10 cellular contexts compared by ENCODE assay signal in the genomic region with DNA sequence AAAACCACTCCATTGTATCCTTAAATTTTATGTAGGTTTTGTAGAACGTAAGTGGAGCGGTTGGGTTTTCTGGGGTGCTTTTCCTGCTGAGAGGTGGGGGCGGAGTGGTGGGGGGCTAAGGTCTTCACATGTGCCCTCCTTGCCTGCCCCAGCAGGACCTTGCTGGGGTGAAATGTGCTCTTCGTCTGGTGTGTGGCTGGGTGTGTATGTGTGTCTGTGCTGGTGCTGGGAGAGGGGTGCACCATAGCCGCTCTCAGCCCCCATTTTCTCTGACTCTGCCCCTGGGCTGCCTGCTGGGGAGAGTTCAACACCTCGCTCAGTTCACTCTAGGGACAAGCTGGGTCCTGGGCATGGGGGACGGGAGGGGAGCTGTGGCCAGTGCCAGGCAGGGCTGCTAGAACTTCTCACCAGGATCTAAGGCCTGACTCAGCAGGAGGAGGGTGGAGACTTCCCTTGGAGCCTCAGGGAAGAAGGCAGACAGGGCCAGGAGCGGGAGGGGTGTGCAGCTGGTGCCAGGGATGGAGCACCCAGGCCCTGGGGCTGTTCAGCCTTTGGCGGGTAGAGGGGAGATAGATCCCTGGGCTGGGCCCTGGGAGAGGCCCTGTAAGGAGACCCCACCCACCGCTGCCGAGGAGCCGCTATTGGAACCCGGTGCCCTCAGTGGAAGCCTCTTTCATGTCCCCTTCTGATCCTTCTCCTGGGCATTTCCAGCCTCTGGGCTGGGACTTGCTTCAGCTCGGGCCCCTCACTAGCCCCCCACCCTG. TPM values are rescaled to one million over a fixed set of nuclear protein-coding genes. Genes with fewer than 3 reads are reported as not detected.
DNase-seq lines count a peak whose midpoint lies in the region; ATAC-seq and TF ChIP-seq lines count a peak whose summit lies in the region.
"Had no signal": no experiment of that assay in that cellular context is flagged by ENCODE, and none has a peak within 500 bp of the region (broad histone marks: within the 10 kb centered on the region; RNA-seq: fewer than 3 reads in every experiment).

No MANE protein-coding gene starts in this region.

- intact Hi-C loops in PC-9 (cut with micrococcal nuclease; ENCODE audit: unreplicated experiment) = no loop called here

- peaks cover 21% of the 10 kb centered on the region for H3F3A ChIP-seq in PC-9 (ENCODE audit: insufficient read depth, low read depth)

- DNase-seq in EL (peak; percentile 71), PC-9 (peak; percentile 61 to 75), neuronal stem cell (ENCODE audit: low spot score) (no peak), NCI-H2107 (lab: John Stamatoyannopoulos, UW) (no peak)
- no peak for DNase-seq in stimulated activated naive CD4-positive, alpha-beta T cell treated with Interleukin-2 at 50 U/mL for 16 hours (lab: John Stamatoyannopoulos, UW)

- H3K4ac ChIP-seq in neuronal stem cell (ENCODE audit: low read length) = no peak overlapping the region

- no CpG with 5 or more reads among the region's 14 CpGs for WGBS in neuronal stem cell (ENCODE audit: extremely low coverage in 2 of 2, insufficient read length in 2 of 2, insufficient replicate concordance in 1 of 2), 2 donors

- H3K9me3 ChIP-seq in PC-9 (ENCODE audit: insufficient read depth, low read depth) (no peaks in the 10 kb centered on the region), neuronal stem cell (replicated peaks in 1 of 2; ENCODE audit: control insufficient read depth in 2 of 2, insufficient read depth in 1 of 2, low read depth in 1 of 2, low read length in 2 of 2) (peaks cover 0 to 2% of the 10 kb centered on the region in 2 donors)
- H3K9me3 ChIP-seq: HAP-1 had no signal

- H3K4me2 ChIP-seq in PC-9 (peak overlapping the region; percentile 43), neuronal stem cell (ENCODE audit: insufficient read depth, low read length, poor library complexity, severe bottlenecking) (no peak overlapping the region)
- H3K4me2 ChIP-seq: KMS-11 had no signal

- no peak overlapping the region for H3K4me3 ChIP-seq in PC-9
- no peak overlapping the region for H3K4me3 ChIP-seq in neuronal stem cell (ENCODE audit: low read length in 2 of 2)
- H3K4me3 ChIP-seq: HAP-1 had no signal

- POLR2A ChIA-PET in PC-9 (lab: Charles Lee; ENCODE audit: unreplicated experiment) = interaction anchor here (0.6 kb wide), 1 partner anchor 729 kb away, joined by 5 read pairs; no protein-coding TSS in a partner anchor

- H3K36me3 ChIP-seq in PC-9 (ENCODE audit: low read depth) = no peaks in the 10 kb centered on the region
- no peaks in the 10 kb centered on the region for H3K36me3 ChIP-seq in neuronal stem cell (replicated peaks in 1 of 2; ENCODE audit: control insufficient read depth in 2 of 2, insufficient read depth in 2 of 2, low read length in 2 of 2)
- H3K36me3 ChIP-seq: HAP-1 had no signal

- H2AFZ ChIP-seq in PC-9 = no peak overlapping the region
- H2AFZ ChIP-seq in neuronal stem cell (ENCODE audit: low read length) = no peak overlapping the region

- no peaks in the 10 kb centered on the region for H3K79me1 ChIP-seq in neuronal stem cell (ENCODE audit: low read depth, low read length)

- H3K79me2 ChIP-seq in PC-9 (ENCODE audit: low read depth) = no peaks in the 10 kb centered on the region

- H2BK120ac ChIP-seq in neuronal stem cell (ENCODE audit: low read depth, low read length) = no peak overlapping the region

- H3K27ac ChIP-seq in PC-9 (no peak overlapping the region), neuronal stem cell (replicated peaks; ENCODE audit: low read length) (no peak overlapping the region)
- H3K27ac ChIP-seq: KMS-11 had no signal

- H3K27me3 ChIP-seq in PC-9 (ENCODE audit: insufficient read depth, low read depth) (peaks cover 21% of the 10 kb centered on the region), neuronal stem cell (ENCODE audit: control insufficient read depth in 3 of 3, insufficient read depth in 3 of 3, low read depth in 1 of 3, low read length in 3 of 3) (peaks cover 41 to 91% (median 89%) of the 10 kb centered on the region in 3 experiments)

- H3K9ac ChIP-seq in neuronal stem cell (ENCODE audit: low read depth, low read length, poor library complexity) = no peak overlapping the region
- H3K9ac ChIP-seq: KMS-11 had no signal

- H4K20me1 ChIP-seq in PC-9 (ENCODE audit: insufficient read depth) = no peaks in the 10 kb centered on the region

- no peak overlapping the region for H3K23ac ChIP-seq in neuronal stem cell (ENCODE audit: low read depth, low read length, poor library complexity)

- peak overlapping the region; percentile 19 for H3K18ac ChIP-seq in neuronal stem cell (ENCODE audit: low read length)

- H3K4me1 ChIP-seq in PC-9 (replicated peaks; ENCODE audit: insufficient read depth) (peaks cover 20% of the 10 kb centered on the region), neuronal stem cell (ENCODE audit: control insufficient read depth in 2 of 2, insufficient read depth in 1 of 2, low read depth in 1 of 2, low read length in 2 of 2) (peaks cover 5 to 13% of the 10 kb centered on the region in 2 donors)

- TF ChIP-seq CTCF in PC-9 (conservative IDR thresholded peaks at IDR 0.05) = no peak

- peak; percentile 57 for ATAC-seq in esophagus mucosa
- ATAC-seq in HG03159 (IDR thresholded peaks at IDR 0.05; ENCODE audit: unreplicated experiment) = no peak
- no peak for ATAC-seq in activated CD4-positive, CD25-positive, alpha-beta regulatory T cell treated with anti-CD3 and anti-CD28 coated beads, Interleukin-2, amount 50 U/mL, for 24 hours

- no peak overlapping the region for H2BK15ac ChIP-seq in neuronal stem cell (ENCODE audit: low read length)

- no peak overlapping the region for H2BK12ac ChIP-seq in neuronal stem cell (ENCODE audit: low read length)

- no peak overlapping the region for H3K14ac ChIP-seq in neuronal stem cell (ENCODE audit: low read length)

- H4K8ac ChIP-seq in neuronal stem cell (ENCODE audit: low read depth, low read length) = no peak overlapping the region

- CTCF ChIA-PET in PC-9 (lab: Charles Lee) = no interaction called here

- H3K9me2 ChIP-seq in PC-9 (ENCODE audit: insufficient read depth) = no peaks in the 10 kb centered on the region

- no TSS peak for BruUV-seq in PC-9 (replicated peaks; lab: Mats Ljungman, UMichigan)

- no peak overlapping the region for H2BK5ac ChIP-seq in neuronal stem cell (ENCODE audit: low read length)

- H4K91ac ChIP-seq in neuronal stem cell (ENCODE audit: low read depth, low read length, poor library complexity) = no peak overlapping the region

- H2AK5ac ChIP-seq in neuronal stem cell (ENCODE audit: low read depth, low read length) = peak overlapping the region; percentile 89

RNA-seq across cellular contexts. Expression of gene SOX18, which starts 4.8 kb away (rescaled TPM):
- total RNA-seq in PC-9 (2021) (0.83 TPM in 1 of 2 replicates, not detected in the other), esophagus mucosa (5.4 TPM)
- polyA plus RNA-seq in neuronal stem cell (2013, experiment 1 of 2) = 0.13 TPM
- polyA plus RNA-seq in neuronal stem cell (2013, experiment 2 of 2) = 0.08 TPM

RNA-seq across cellular contexts. Expression of gene C20orf204, which starts 8.7 kb away (rescaled TPM):
- 3.8 and 6.4 TPM in 2 replicates for total RNA-seq in PC-9 (2021)
- total RNA-seq in esophagus mucosa = 0.88 TPM
- polyA plus RNA-seq in neuronal stem cell (2013, experiment 1 of 2) = 0.14 TPM
- polyA plus RNA-seq in neuronal stem cell (2013, experiment 2 of 2) = 0.25 TPM

RNA-seq across cellular contexts. Expression of gene TCEA2, which starts 18.3 kb away (rescaled TPM):
- total RNA-seq in PC-9 (2021) = 100 and 156 TPM in 2 replicates
- 6.8 TPM for total RNA-seq in esophagus mucosa
- polyA plus RNA-seq in neuronal stem cell (2013, experiment 1 of 2) = 111 TPM
- polyA plus RNA-seq in neuronal stem cell (2013, experiment 2 of 2) = 113 TPM

RNA-seq across cellular contexts. Expression of gene RGS19, which starts 34.7 kb away (rescaled TPM):
- total RNA-seq in PC-9 (2021) (33.3 and 39.2 TPM in 2 replicates), esophagus mucosa (6.1 TPM)
- polyA plus RNA-seq in neuronal stem cell (2013, experiment 1 of 2) = 7.9 TPM
- polyA plus RNA-seq in neuronal stem cell (2013, experiment 2 of 2) = 8.0 TPM

RNA-seq across cellular contexts. Expression of gene OPRL1, which starts 35.2 kb away (rescaled TPM):
- total RNA-seq in PC-9 (2021) (1.5 and 2.7 TPM in 2 replicates), esophagus mucosa (0.12 TPM)
- 2.6 TPM for polyA plus RNA-seq in neuronal stem cell (2013, experiment 1 of 2)
- 2.5 TPM for polyA plus RNA-seq in neuronal stem cell (2013, experiment 2 of 2)

Comparison
In these comparisons a context has a peak if more than half of its experiments do, and no peak if none do; other contexts are left out.
1. DNase-seq: peak in EL (single experiment) and PC-9 (2 of 2); none in neuronal stem cell (single experiment), NCI-H2107 (single experiment) and stimulated activated naive CD4-positive, alpha-beta T cell treated with Interleukin-2 at 50 U/mL for 16 hours (single experiment).
2. RNA of gene TCEA2, which starts 18.3 kb away (total RNA-seq): 100 to 156 TPM in PC-9; 6.8 TPM in esophagus mucosa (single experiment); every median in the first group is over 10 times any median in the second.